17 cellular contexts compared by ENCODE assay signal in the genomic region with DNA sequence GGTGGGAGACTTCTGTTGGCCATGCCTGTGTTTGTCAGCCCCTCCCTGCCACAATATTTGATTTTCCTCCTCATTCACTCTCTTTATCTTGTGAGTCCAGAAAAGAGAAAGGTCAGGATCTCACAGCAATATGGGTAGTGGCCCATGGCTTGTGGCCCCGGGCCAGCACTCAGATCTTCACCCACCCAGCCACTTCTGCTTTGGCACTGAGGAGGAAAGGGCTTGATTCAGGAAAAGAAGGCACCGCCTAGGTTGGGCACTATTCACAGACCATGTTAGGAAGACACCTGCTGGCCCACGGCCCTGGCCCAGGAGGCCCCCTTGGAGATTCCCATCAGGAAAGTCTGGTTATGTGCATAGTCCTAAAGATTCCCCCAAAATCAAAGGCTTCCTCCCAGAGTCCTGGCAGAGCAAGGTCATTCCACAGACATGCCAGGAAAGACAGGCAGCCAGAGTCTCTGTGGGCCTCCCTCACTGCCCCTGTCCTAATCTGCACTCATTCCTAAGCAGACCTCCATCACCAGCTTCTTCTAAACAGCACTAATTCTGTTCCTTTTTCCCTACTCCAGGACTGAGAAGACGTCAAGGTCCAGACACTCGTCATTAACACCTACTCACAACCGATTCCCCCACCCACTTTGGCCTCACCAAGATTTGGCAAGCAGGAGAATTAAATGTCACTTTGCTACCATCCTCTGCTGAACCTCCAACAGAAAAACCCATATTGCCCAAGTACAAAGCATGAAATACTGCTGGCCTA.
DNase-seq lines count a peak whose midpoint lies in the region; TF ChIP-seq lines count a peak whose summit lies in the region.
"Had no signal": no experiment of that assay in that cellular context is flagged by ENCODE, and none has a peak within 500 bp of the region (broad histone marks: within the 10 kb centered on the region; RNA-seq: fewer than 3 reads in every experiment).

No MANE protein-coding gene starts in this region.

- no peaks in the 10 kb centered on the region for H3K9me3 ChIP-seq in muscle layer of colon (ENCODE audit: low read length)
- no peaks in the 10 kb centered on the region for H3K9me3 ChIP-seq in tibial artery
- H3K9me3 ChIP-seq: BE2C, SJCRH30 had no signal

- H3K4me1 ChIP-seq in muscle layer of colon (ENCODE audit: insufficient read depth, low read length) (peaks cover 68% of the 10 kb centered on the region), tibial artery (peaks cover 0 to 63% (median 43%) of the 10 kb centered on the region in 4 donors)
- H3K4me1 ChIP-seq: SJCRH30 had no signal

- H3K4me3 ChIP-seq in GM12875 (ENCODE audit: low read depth, low read length) (peak overlapping the region; percentile 65), muscle layer of colon (ENCODE audit: low read depth in 1 of 2, low read length in 2 of 2) (no peak overlapping the region), tibial artery (no peak overlapping the region)
- H3K4me3 ChIP-seq: GM23248, SJCRH30 had no signal

- no peak for TF ChIP-seq CTCF in GM12875 (IDR thresholded peaks at IDR 0.05; ENCODE audit: borderline replicate concordance, insufficient read depth, low read depth, low read length)
- TF ChIP-seq CTCF in VCaP (conservative IDR thresholded peaks at IDR 0.05), result no peak
- TF ChIP-seq CTCF in tibial artery (IDR thresholded peaks at IDR 0.05), result no peak

- no peaks in the 10 kb centered on the region for H3K36me3 ChIP-seq in muscle layer of colon (ENCODE audit: insufficient read depth, low read length)
- no peaks in the 10 kb centered on the region for H3K36me3 ChIP-seq in tibial artery
- H3K36me3 ChIP-seq: BE2C, SJCRH30 had no signal

- peak in 1 of 2 donors; percentile 29 for DNase-seq in tibial artery
- DNase-seq in epidermal melanocyte (ENCODE audit: insufficient read length, low spot score), result no peak
- DNase-seq in posterior vena cava (ENCODE audit: low spot score), result no peak
- no peak for DNase-seq in posterior cingulate gyrus
- no peak for DNase-seq in NCI-H1436 (lab: John Stamatoyannopoulos, UW)
- DNase-seq: activated CD4-positive, alpha-beta T cell treated with anti-CD3 and anti-CD28 coated beads, Interleukin-2, amount 50 U/mL, for 48 hours; BE2C; GM23248; KG1; NCI-H1105; NCI-H2171 treated with DMSO at 0.1 percent for 48 hours; SJCRH30; stimulated activated CD4-positive, alpha-beta T cell treated with anti-CD3 and anti-CD28 coated beads, Interleukin-4, amount 100 ng/mL, for 4 hours; T-helper 9 cell had no signal

- H3K27me3 ChIP-seq in muscle layer of colon (ENCODE audit: control insufficient read depth in 1 of 2, insufficient read depth in 2 of 2, low read length in 2 of 2) (no peaks in the 10 kb centered on the region), tibial artery (no peaks in the 10 kb centered on the region)
- H3K27me3 ChIP-seq: BE2C, SJCRH30 had no signal

- H3K27ac ChIP-seq in VCaP, result peak overlapping the region; percentile 62; the same call in 1 of the 2 replicates
- H3K27ac ChIP-seq in muscle layer of colon (ENCODE audit: low read depth, low read length), result peak overlapping the region; percentile 45
- peak overlapping the region; percentile 73 to 79 for H3K27ac ChIP-seq in tibial artery
- H3K27ac ChIP-seq: GM23248, SJCRH30 had no signal

- no peak overlapping the region for H3K9ac ChIP-seq in muscle layer of colon (ENCODE audit: low read length)
- H3K9ac ChIP-seq: GM23248 had no signal

- intact Hi-C loops in tibial artery (cut with DNase I; ENCODE audit: low total_unique reads) (no loop called here), posterior vena cava (cut with DNase I) (no loop called here), posterior cingulate gyrus (cut with DNase I) (no loop called here)
